Comparison of ENCODE assay signal across 8 cellular contexts in the genomic region with DNA sequence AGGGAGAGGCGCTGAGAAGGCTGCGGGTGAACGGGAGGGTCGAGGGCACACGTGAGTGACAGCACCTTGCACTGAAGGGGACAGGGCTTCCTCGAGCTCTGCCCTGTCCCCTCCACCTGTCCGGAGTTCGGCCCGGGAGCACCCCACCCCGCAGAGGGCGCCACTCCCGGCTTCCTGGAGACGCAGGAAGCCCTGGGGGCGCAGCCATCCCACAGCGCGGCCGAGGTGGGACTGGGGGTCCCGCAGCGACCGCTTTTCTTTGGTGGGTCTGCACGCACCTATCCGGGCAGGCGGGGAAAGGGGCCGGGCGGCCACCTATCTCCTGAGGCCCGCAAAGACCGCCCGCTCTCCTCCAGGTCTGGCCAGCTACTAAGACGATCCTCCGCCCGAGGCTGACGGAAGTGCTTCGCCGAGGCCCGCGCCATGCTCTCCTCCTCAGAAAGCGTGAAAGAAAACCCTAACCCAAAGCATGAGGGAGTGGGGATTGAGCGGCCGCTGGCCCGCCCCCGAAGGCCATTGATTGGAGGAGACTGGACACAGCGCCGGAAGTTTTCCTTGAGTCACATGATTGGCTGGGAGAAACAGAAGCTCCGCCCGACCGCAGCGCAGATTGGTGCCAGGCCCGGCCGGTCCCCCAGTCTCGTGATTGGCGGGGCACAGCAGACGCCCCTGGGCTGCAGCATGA. TPM values are rescaled to one million over a fixed set of nuclear protein-coding genes. Genes with fewer than 3 reads are reported as not detected.
A peak's percentile ranks its signal among the peaks of the same experiment; 100 is the strongest.
DNase-seq lines count a peak whose midpoint lies in the region; ATAC-seq and TF ChIP-seq lines count a peak whose summit lies in the region.

No MANE protein-coding gene starts in this region.

- peak overlapping the region; percentile 96 for H3K27ac Mint-ChIP-seq in progenitor cell of endocrine pancreas

- no peaks in the 10 kb centered on the region for H3K9me3 Mint-ChIP-seq in progenitor cell of endocrine pancreas (ENCODE audit: low read depth)

- H3K27me3 Mint-ChIP-seq in progenitor cell of endocrine pancreas: no peaks in the 10 kb centered on the region

- DNase-seq in NCI-H1417 treated with DMSO at 0.1 percent for 48 hours (lab: John Stamatoyannopoulos, UW) (peak; percentile 94), SW480 (ENCODE audit: low spot score) (peak; percentile 98), amniotic stem cell (lab: John Stamatoyannopoulos, UW) (peak; percentile 94), left ventricle myocardium inferior (peak; percentile 97), progenitor cell of endocrine pancreas (ENCODE audit: low spot score, unreplicated experiment) (peak; percentile 92)

- intact Hi-C loops in left ventricle myocardium inferior (cut with micrococcal nuclease): loop anchor here (10.0 kb wide), 1 partner anchor 54 kb away; a partner anchor contains a TSS

- H3K4me1 ChIP-seq in left ventricle myocardium inferior (peaks cover 27% of the 10 kb centered on the region), urinary bladder (ENCODE audit: insufficient read depth) (no peaks in the 10 kb centered on the region)

- H3K9me3 ChIP-seq in left ventricle myocardium inferior (replicated peaks): no peaks in the 10 kb centered on the region

- 2% methylated on average over 52 of the region's 52 CpGs for WGBS in urinary bladder

- H3K27ac ChIP-seq in left ventricle myocardium inferior (replicated peaks): peak overlapping the region; percentile 87
- peak overlapping the region; percentile 80 for H3K27ac ChIP-seq in urinary bladder (ENCODE audit: low read depth)

- H3K27me3 ChIP-seq in left ventricle myocardium inferior (ENCODE audit: low read depth): no peaks in the 10 kb centered on the region

- H3K4me1 Mint-ChIP-seq in progenitor cell of endocrine pancreas (ENCODE audit: low read depth): peaks cover 3% of the 10 kb centered on the region

- peak; percentile 87 for ATAC-seq in HG02759 (IDR thresholded peaks at IDR 0.05; ENCODE audit: unreplicated experiment)

- H3K4me3 Mint-ChIP-seq in progenitor cell of endocrine pancreas (ENCODE audit: low read depth): peak overlapping the region; percentile 94

- TF ChIP-seq CTCF in GM12873 (IDR thresholded peaks at IDR 0.05; ENCODE audit: insufficient read depth, low read depth, low read length, missing control alignments) (peak; percentile 38), left ventricle myocardium inferior (IDR thresholded peaks at IDR 0.05; ENCODE audit: borderline replicate concordance) (peak; percentile 50), progenitor cell of endocrine pancreas (IDR thresholded peaks at IDR 0.05; ENCODE audit: unreplicated experiment) (peak; percentile 53)

- peak overlapping the region; percentile 78 for H3K4me3 ChIP-seq in left ventricle myocardium inferior
- H3K4me3 ChIP-seq in urinary bladder (ENCODE audit: low read depth, low read length): peak overlapping the region; percentile 77

- H3K36me3 Mint-ChIP-seq in progenitor cell of endocrine pancreas (ENCODE audit: insufficient read depth): peaks cover 14% of the 10 kb centered on the region

- peaks cover 9% of the 10 kb centered on the region for H3K36me3 ChIP-seq in left ventricle myocardium inferior
- no peaks in the 10 kb centered on the region for H3K36me3 ChIP-seq in urinary bladder (ENCODE audit: insufficient read depth)

RNA-seq across cellular contexts. Expression of a gene that starts 34.4 kb away (rescaled TPM):
- total RNA-seq in left ventricle myocardium inferior (27.1 TPM), progenitor cell of endocrine pancreas (46.7 and 49.6 TPM in 2 replicates), urinary bladder (35.0 TPM)
- polyA plus RNA-seq in urinary bladder: 35.4 TPM

RNA-seq across cellular contexts. Expression of a gene that starts 57.8 kb away (rescaled TPM):
- total RNA-seq in left ventricle myocardium inferior (22.3 TPM), progenitor cell of endocrine pancreas (29.2 and 37.8 TPM in 2 replicates), urinary bladder (30.5 TPM)
- polyA plus RNA-seq in urinary bladder: 19.3 TPM

Comparison
In these comparisons a context has a peak if more than half of its experiments do, and no peak if none do; other contexts are left out.
1. Peak in every context shown above with its lines: DNase-seq, ATAC-seq, H3K4me3 ChIP-seq and H3K27ac ChIP-seq.